In genomic region chr10:62082270-62082669, GRCh38 we compare ENCODE assay signal across 8 cellular contexts.
A peak's percentile ranks its signal among the peaks of the same experiment; 100 is the strongest.
DNase-seq lines count a peak whose midpoint lies in the region; ATAC-seq and TF ChIP-seq lines count a peak whose summit lies in the region.

No MANE protein-coding gene starts in this region.

- TF ChIP-seq POLR2A in breast epithelium (IDR thresholded peaks at IDR 0.05) = no peak

- no peaks in the 10 kb centered on the region for H3K27me3 ChIP-seq in breast epithelium
- H3K27me3 ChIP-seq in aorta (ENCODE audit: control insufficient read depth in 1 of 2, insufficient read depth in 2 of 2, low read length in 1 of 2) = no peaks in the 10 kb centered on the region

- peaks cover 3% of the 10 kb centered on the region for H3K9me3 Mint-ChIP-seq in stimulated activated naive CD8-positive, alpha-beta T cell treated with anti-CD3 and anti-CD28 coated beads, Interleukin-15, Interleukin-2, amounts not matched to agents 100 ng/mL and 50 ng/mL, for 24 hours
- H3K9me3 Mint-ChIP-seq in natural killer cell treated with Interleukin-12 subunit alpha and Interleukin-12 subunit beta and Interleukin-15 and Interleukin-18, amount 100 ng/mL, for 72 hours = peaks cover 2% of the 10 kb centered on the region

- ATAC-seq in stimulated activated naive CD8-positive, alpha-beta T cell treated with anti-CD3 and anti-CD28 coated beads, Interleukin-15, Interleukin-2, amounts not matched to agents 100 U/mL and 50 U/mL, for 24 hours = no peak
- ATAC-seq in natural killer cell treated with Interleukin-12 subunit alpha and Interleukin-12 subunit beta and Interleukin-15 and Interleukin-18, amount 100 ng/mL, for 72 hours = no peak
- no peak for ATAC-seq in aorta (ENCODE audit: low FRiP score)
- no peak for ATAC-seq in GM18519 (IDR thresholded peaks at IDR 0.05; ENCODE audit: low FRiP score, unreplicated experiment)

- H3K4me1 Mint-ChIP-seq in stimulated activated naive CD8-positive, alpha-beta T cell treated with anti-CD3 and anti-CD28 coated beads, Interleukin-15, Interleukin-2, amounts not matched to agents 100 ng/mL and 50 ng/mL, for 24 hours (ENCODE audit: low read depth) = peaks cover 78% of the 10 kb centered on the region
- peaks cover 41 to 47% of the 10 kb centered on the region in 2 donors for H3K4me1 Mint-ChIP-seq in natural killer cell treated with Interleukin-12 subunit alpha and Interleukin-12 subunit beta and Interleukin-15 and Interleukin-18, amount 100 ng/mL, for 72 hours (ENCODE audit: low read depth in 2 of 2)

- H3K27ac ChIP-seq in breast epithelium (peak overlapping the region; percentile 84 to 88), aorta (ENCODE audit: low read depth in 1 of 2, low read length in 2 of 2) (peak overlapping the region; percentile 11 to 19)

- no peak for DNase-seq in stimulated activated naive CD8-positive, alpha-beta T cell treated with anti-CD3 and anti-CD28 coated beads, Interleukin-15, Interleukin-2, amounts not matched to agents 100 U/mL and 50 U/mL, for 24 hours
- DNase-seq in breast epithelium (ENCODE audit: low spot score in 2 of 2) (no peak), aorta (no peak), NCI-H446 treated with DMSO at 0.1 percent for 48 hours (lab: John Stamatoyannopoulos, UW) (no peak)
- DNase-seq in natural killer cell treated with Interleukin-12 subunit alpha and Interleukin-12 subunit beta and Interleukin-15 and Interleukin-18, amount 100 ng/mL, for 72 hours (ENCODE audit: low spot score) = no peak
- DNase-seq in stimulated activated CD4-positive, alpha-beta T cell treated with anti-CD3 and anti-CD28 coated beads, Interleukin-4, amount 100 ng/mL, for 1 hour = no peak

- H3K36me3 ChIP-seq in breast epithelium (no peaks in the 10 kb centered on the region), aorta (ENCODE audit: control insufficient read depth in 1 of 2, insufficient read depth in 2 of 2, low read length in 1 of 2) (peaks cover 2 to 6% of the 10 kb centered on the region in 2 donors)

- peaks cover 69% of the 10 kb centered on the region for H3K36me3 Mint-ChIP-seq in stimulated activated naive CD8-positive, alpha-beta T cell treated with anti-CD3 and anti-CD28 coated beads, Interleukin-15, Interleukin-2, amounts not matched to agents 100 ng/mL and 50 ng/mL, for 24 hours (ENCODE audit: low read depth)
- H3K36me3 Mint-ChIP-seq in natural killer cell treated with Interleukin-12 subunit alpha and Interleukin-12 subunit beta and Interleukin-15 and Interleukin-18, amount 100 ng/mL, for 72 hours = peaks cover 24% of the 10 kb centered on the region

- H3K4me3 ChIP-seq in breast epithelium (peak overlapping the region in 1 of 3 donors; percentile 47), aorta (ENCODE audit: low read length in 2 of 2) (peak overlapping the region in 1 of 2 donors; percentile 18)

- peak overlapping the region; percentile 96 for H3K27ac Mint-ChIP-seq in stimulated activated naive CD8-positive, alpha-beta T cell treated with anti-CD3 and anti-CD28 coated beads, Interleukin-15, Interleukin-2, amounts not matched to agents 100 ng/mL and 50 ng/mL, for 24 hours
- peak overlapping the region; percentile 82 to 92 for H3K27ac Mint-ChIP-seq in natural killer cell treated with Interleukin-12 subunit alpha and Interleukin-12 subunit beta and Interleukin-15 and Interleukin-18, amount 100 ng/mL, for 72 hours

- peak overlapping the region; percentile 78 for H3K4me3 Mint-ChIP-seq in stimulated activated naive CD8-positive, alpha-beta T cell treated with anti-CD3 and anti-CD28 coated beads, Interleukin-15, Interleukin-2, amounts not matched to agents 100 ng/mL and 50 ng/mL, for 24 hours
- peak overlapping the region; percentile 66 for H3K4me3 Mint-ChIP-seq in natural killer cell treated with Interleukin-12 subunit alpha and Interleukin-12 subunit beta and Interleukin-15 and Interleukin-18, amount 100 ng/mL, for 72 hours

- intact Hi-C loops in breast epithelium (cut with DNase I; ENCODE audit: low total_unique reads) (no loop called here), aorta (cut with DNase I) (loop anchor here in 1 of 2 donors (5.0 kb wide), 3 partner anchors 35 to 180 kb away; partner anchors contain the start of gene ARID5B)

- H3K4me1 ChIP-seq in breast epithelium = peaks cover 5 to 34% of the 10 kb centered on the region in 2 donors
- peaks cover 3 to 16% of the 10 kb centered on the region in 2 donors for H3K4me1 ChIP-seq in aorta (ENCODE audit: control insufficient read depth in 1 of 2, insufficient read depth in 2 of 2, low read length in 2 of 2)

- TF ChIP-seq CTCF in breast epithelium (IDR thresholded peaks at IDR 0.05) = no peak

- H3K9me3 ChIP-seq in breast epithelium = no peaks in the 10 kb centered on the region
- no peaks in the 10 kb centered on the region for H3K9me3 ChIP-seq in aorta (ENCODE audit: control insufficient read depth, low read length)

- no peaks in the 10 kb centered on the region for H3K27me3 Mint-ChIP-seq in stimulated activated naive CD8-positive, alpha-beta T cell treated with anti-CD3 and anti-CD28 coated beads, Interleukin-15, Interleukin-2, amounts not matched to agents 100 ng/mL and 50 ng/mL, for 24 hours
- no peaks in the 10 kb centered on the region for H3K27me3 Mint-ChIP-seq in natural killer cell treated with Interleukin-12 subunit alpha and Interleukin-12 subunit beta and Interleukin-15 and Interleukin-18, amount 100 ng/mL, for 72 hours

- 47 to 62% methylated on average over 1 of the region's 1 CpG for WGBS in aorta, 2 donors
